22 cellular contexts compared by ENCODE assay signal in genomic region chr10:87026747-87027508, GRCh38. TPM values are rescaled to one million over a fixed set of nuclear protein-coding genes. Genes with fewer than 3 reads are reported as not detected.
"Had no signal": no experiment of that assay in that cellular context is flagged by ENCODE, and none has a peak within 500 bp of the region (broad histone marks: within the 10 kb centered on the region; RNA-seq: fewer than 3 reads in every experiment).

No MANE protein-coding gene starts in this region.

RNA-seq across cellular contexts. Expression of gene FAM25A, which starts 6.8 kb away (rescaled TPM):
- total RNA-seq: naive thymus-derived CD8-positive, alpha-beta T cell; natural killer cell treated with Interleukin-12 subunit alpha and Interleukin-12 subunit beta and Interleukin-15 and Interleukin-18, amount 100 ng/mL, for 72 hours; neural crest cell; omental fat pad; osteocyte; pancreas; posterior vena cava; prostate gland; pulmonary artery endothelial cell; right atrium auricular region; sciatic nerve; skeletal muscle tissue; stomach; subcutaneous adipose tissue; temporal lobe; thoracic aorta; thyroid gland; tibial nerve; upper lobe of right lung; urinary bladder; uterus had no signal
- polyA plus RNA-seq: naive thymus-derived CD8-positive, alpha-beta T cell; small intestine; urinary bladder had no signal

RNA-seq across cellular contexts. Expression of gene ADIRF, which starts 58.6 kb away (rescaled TPM):
- total RNA-seq: naive thymus-derived CD8-positive, alpha-beta T cell; natural killer cell treated with Interleukin-12 subunit alpha and Interleukin-12 subunit beta and Interleukin-15 and Interleukin-18, amount 100 ng/mL, for 72 hours; neural crest cell; osteocyte had no signal
- polyA plus RNA-seq: naive thymus-derived CD8-positive, alpha-beta T cell had no signal
